Comparison of ENCODE assay signal across 1 cellular context in the genomic region with DNA sequence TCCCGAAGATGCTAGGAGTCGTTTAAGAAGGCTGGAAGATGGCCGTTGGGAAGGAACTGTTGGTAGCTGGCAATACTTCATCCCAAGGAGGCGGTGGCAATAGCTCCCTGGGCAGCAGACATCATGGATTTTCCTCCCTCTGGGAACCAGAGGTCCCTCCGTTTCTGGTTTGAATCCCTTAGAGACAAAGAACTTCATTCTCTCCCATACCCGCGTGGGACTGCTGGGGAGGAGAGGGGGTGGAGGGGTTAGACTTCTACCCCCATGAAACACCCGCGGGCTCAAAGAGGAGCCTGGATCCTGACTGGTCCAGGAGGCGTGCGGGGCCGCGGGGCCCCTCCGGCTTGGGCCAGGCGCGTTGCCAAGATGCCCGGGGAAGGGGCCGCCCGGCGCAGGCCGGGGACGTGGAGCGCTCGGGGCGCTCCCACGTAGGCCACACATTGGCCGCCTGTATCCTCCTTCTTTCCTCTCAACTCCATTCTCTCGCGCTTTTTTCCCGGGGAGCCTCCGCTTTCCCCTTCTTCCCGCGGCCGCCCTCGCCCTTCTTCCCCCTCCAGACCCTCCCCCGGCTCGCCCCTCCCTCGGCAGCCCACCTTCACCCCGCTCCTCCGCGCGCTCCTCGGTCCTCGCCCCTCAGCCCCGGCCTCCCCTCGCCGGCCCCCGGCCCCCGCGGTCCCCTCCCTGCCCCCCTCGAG.
TF ChIP-seq lines count a peak whose summit lies in the region.

No MANE protein-coding gene starts in this region.

TF ChIP-seq in IMR-90, 13 proteins besides CTCF, POLR2A, EP300 and RAD21:
- TF ChIP-seq RCOR1 (IDR thresholded peaks at IDR 0.05; ENCODE audit: insufficient replicate concordance, low read length) (no peak), MAZ (IDR thresholded peaks at IDR 0.05; ENCODE audit: borderline replicate concordance, low read depth, low read length) (peak; percentile 52; the same call in 1 of the 2 replicates)
